Comparison of ENCODE assay signal across 23 cellular contexts in genomic region chr1:117861694-117862093, GRCh38.
"Had no signal": no experiment of that assay in that cellular context is flagged by ENCODE, and none has a peak within 500 bp of the region (broad histone marks: within the 10 kb centered on the region; RNA-seq: fewer than 3 reads in every experiment).

No MANE protein-coding gene starts in this region.

- H3K27ac ChIP-seq: ascending aorta, KMS-11, VCaP had no signal

- H3K4me1 ChIP-seq: ascending aorta had no signal

- H3K27me3 ChIP-seq: ascending aorta had no signal

- ATAC-seq: activated naive CD4-positive, alpha-beta T cell treated with anti-CD3 and anti-CD28 coated beads, Interleukin-2, amount 50 U/mL, for 72 hours; activated naive CD8-positive, alpha-beta T cell treated with anti-CD3 and anti-CD28 coated beads, Interleukin-2, amount 50 U/mL, for 24 hours; activated T-cell treated with anti-CD3 and anti-CD28 coated beads, Interleukin-2, amount 50 U/mL, for 4 hours; Right ventricle myocardium inferior; T-cell had no signal

- H3K9me3 ChIP-seq: ascending aorta had no signal

- DNase-seq: activated CD4-positive, alpha-beta memory T cell treated with anti-CD3 and anti-CD28 coated beads for 36 hours; activated CD4-positive, alpha-beta T cell treated with anti-CD3 and anti-CD28 coated beads, Interleukin-2, amount 10 ng/mL, durations not matched to agents 7 days and 5 days; activated CD4-positive, CD25-positive, alpha-beta regulatory T cell; activated CD8-positive, alpha-beta memory T cell treated with anti-CD3 and anti-CD28 coated beads for 24 hours; activated effector memory CD4-positive, alpha-beta T cell treated with anti-CD3 and anti-CD28 coated beads, Interleukin-2, amount 50 U/mL, for 16 hours; activated naive CD4-positive, alpha-beta T cell treated with Interleukin-2 at 50 U/mL for 16 hours; activated naive CD8-positive, alpha-beta T cell treated with anti-CD3 and anti-CD28 coated beads, Interleukin-2, amount 50 U/mL, for 24 hours; activated T-cell treated with anti-CD3 and anti-CD28 coated beads, Interleukin-2, amount 50 U/mL, for 4 hours; amniotic stem cell; NCI-H146; NCI-H2029; NCI-H2107; NCI-H748 treated with DMSO at 0.1 percent for 48 hours; RPMI8226; T-cell; T-helper 2 cell; T1000 had no signal

- H3K4me3 ChIP-seq: ascending aorta, SK-N-MC had no signal

- H3K9ac ChIP-seq: KMS-11 had no signal

- H3K4me2 ChIP-seq: KMS-11 had no signal
